In genomic region chr1:47675721-47676120, GRCh38 we compare ENCODE assay signal across 22 cellular contexts.
DNase-seq lines count a peak whose midpoint lies in the region; ATAC-seq and TF ChIP-seq lines count a peak whose summit lies in the region.
"Had no signal": no experiment of that assay in that cellular context is flagged by ENCODE, and none has a peak within 500 bp of the region (broad histone marks: within the 10 kb centered on the region; RNA-seq: fewer than 3 reads in every experiment).

No MANE protein-coding gene starts in this region.

- H3K9me3 Mint-ChIP-seq in GM23338 (peaks cover 20% of the 10 kb centered on the region; the same call in 2 of the 3 replicates), WTC11 (peaks cover 24% of the 10 kb centered on the region), chondrocyte (ENCODE audit: low read depth) (peaks cover 13% of the 10 kb centered on the region), Caco-2 (ENCODE audit: unreplicated experiment) (peaks cover 12% of the 10 kb centered on the region)
- peaks cover 4% of the 10 kb centered on the region for H3K9me3 Mint-ChIP-seq in stimulated activated effector memory CD8-positive, alpha-beta T cell treated with anti-CD3 and anti-CD28 coated beads, Interleukin-12 subunit alpha, Interleukin-12 subunit beta, amount 100 ng/mL, for 72 hours

- H3K4me3 ChIP-seq in GM23338 (no peak overlapping the region), lung (no peak overlapping the region), Caco-2 (ENCODE audit: low read depth, low read length) (no peak overlapping the region)
- H3K4me3 ChIP-seq: GM12878 had no signal

- peak overlapping the region; percentile 43; the same call in 1 of the 2 replicates for H2AFZ ChIP-seq in GM23338

- intact Hi-C loops in Caco-2 (cut with micrococcal nuclease; ENCODE audit: unreplicated experiment) = no loop called here

- H3F3A ChIP-seq in GM23338 (replicated peaks; ENCODE audit: low read depth) = no peaks in the 10 kb centered on the region

- no peak overlapping the region for H3K27ac ChIP-seq in GM23338 (ENCODE audit: low read depth)
- H3K27ac ChIP-seq in lung (ENCODE audit: low read depth in 1 of 2, low read length in 1 of 2) = no peak overlapping the region

- CTCF ChIA-PET in WTC11 (lab: Charles Lee) (interaction anchor here (0.7 to 1.7 kb wide), 7 partner anchors 11 to 243 kb away, joined by 3 to 8 read pairs (median 4); no protein-coding TSS in a partner anchor), Caco-2 (lab: Charles Lee) (no interaction called here)

- H3K27me3 ChIP-seq in GM23338 (ENCODE audit: insufficient read depth) (no peaks in the 10 kb centered on the region), lung (ENCODE audit: control insufficient read depth, insufficient read depth) (no peaks in the 10 kb centered on the region), Caco-2 (replicated peaks; ENCODE audit: control insufficient read depth, insufficient read depth, low read length) (no peaks in the 10 kb centered on the region)
- H3K27me3 ChIP-seq: BE2C had no signal

- DNase-seq in GM23338 (ENCODE audit: low spot score) (no peak), WTC11 (ENCODE audit: low spot score) (no peak), lung (ENCODE audit: low spot score) (peak; percentile 10), NCI-H1105 (lab: John Stamatoyannopoulos, UW) (no peak), chondrocyte (ENCODE audit: low spot score) (no peak), Caco-2 (no peak)
- DNase-seq in stimulated activated effector memory CD8-positive, alpha-beta T cell treated with anti-CD3 and anti-CD28 coated beads, Interleukin-12 subunit alpha, Interleukin-12 subunit beta, amount 100 ng/mL, for 72 hours (ENCODE audit: low spot score in 2 of 2) = no peak
- DNase-seq: BE2C; CD4-positive, alpha-beta T cell; DMS153; EL; KG1; MV-4-11; NCI-H1417 treated with DMSO at 0.1 percent for 48 hours; NCI-H1930; NCI-H226; NCI-H524; NCI-H82; OCI-M1; SHP77 had no signal

- no TSS peak for BruUV-seq in Caco-2 (replicated peaks; lab: Mats Ljungman, UMichigan)

- H3K4me1 ChIP-seq in GM23338 (ENCODE audit: insufficient read depth) (no peaks in the 10 kb centered on the region), lung (ENCODE audit: control insufficient read depth in 2 of 2, insufficient read depth in 2 of 2, low read length in 2 of 2) (no peaks in the 10 kb centered on the region), Caco-2 (no peaks in the 10 kb centered on the region)
- H3K4me1 ChIP-seq: BE2C had no signal

- H3K36me3 Mint-ChIP-seq in GM23338 (ENCODE audit: low read depth) (peaks cover 4% of the 10 kb centered on the region; the same call in 2 of the 3 replicates), WTC11 (peaks cover 6% of the 10 kb centered on the region), chondrocyte (ENCODE audit: low read depth) (peaks cover 2% of the 10 kb centered on the region), Caco-2 (ENCODE audit: insufficient read depth, unreplicated experiment) (no peaks in the 10 kb centered on the region)
- no peaks in the 10 kb centered on the region for H3K36me3 Mint-ChIP-seq in stimulated activated effector memory CD8-positive, alpha-beta T cell treated with anti-CD3 and anti-CD28 coated beads, Interleukin-12 subunit alpha, Interleukin-12 subunit beta, amount 100 ng/mL, for 72 hours

- ATAC-seq in GM23338 (peak; percentile 69), WTC11 (0 out of 2 replicates have a peak, but pooled peaks have one; percentile 26), lung (ENCODE audit: insufficient read depth, low FRiP score) (no peak), HG03378 (IDR thresholded peaks at IDR 0.05; ENCODE audit: unreplicated experiment) (no peak)
- ATAC-seq in stimulated activated effector memory CD8-positive, alpha-beta T cell treated with anti-CD3 and anti-CD28 coated beads, Interleukin-12 subunit alpha, Interleukin-12 subunit beta, amount 100 ng/mL, for 72 hours = peak; percentile 12
- ATAC-seq: GM12878 had no signal

- no peaks in the 10 kb centered on the region for H4K20me1 ChIP-seq in GM23338 (replicated peaks; ENCODE audit: insufficient read depth)

- H3K4me3 Mint-ChIP-seq in GM23338 (no peak overlapping the region), WTC11 (no peak overlapping the region), chondrocyte (ENCODE audit: unreplicated experiment) (no peak overlapping the region), Caco-2 (ENCODE audit: unreplicated experiment) (no peak overlapping the region)
- no peak overlapping the region for H3K4me3 Mint-ChIP-seq in stimulated activated effector memory CD8-positive, alpha-beta T cell treated with anti-CD3 and anti-CD28 coated beads, Interleukin-12 subunit alpha, Interleukin-12 subunit beta, amount 100 ng/mL, for 72 hours
- H3K4me3 Mint-ChIP-seq: CD4-positive, alpha-beta T cell had no signal

- TF ChIP-seq CTCF in GM23338 (conservative IDR thresholded peaks at IDR 0.05; ENCODE audit: low read depth in 2 of 2) (no peak), WTC11 (IDR thresholded peaks at IDR 0.05) (no peak), lung (IDR thresholded peaks at IDR 0.05; ENCODE audit: control extremely low read depth, extremely low read depth) (no peak), chondrocyte (IDR thresholded peaks at IDR 0.05) (no peak), Caco-2 (IDR thresholded peaks at IDR 0.05; ENCODE audit: insufficient read depth in 1 of 2, low read depth in 1 of 2, low read length in 1 of 2, severe bottlenecking in 1 of 2, unreplicated experiment in 1 of 2) (no peak)

- peaks cover 4% of the 10 kb centered on the region; the same call in 1 of the 2 replicates for H3K9me2 ChIP-seq in GM23338 (ENCODE audit: insufficient read depth)

- peaks cover 13% of the 10 kb centered on the region for H3K4me1 Mint-ChIP-seq in GM23338
- H3K4me1 Mint-ChIP-seq in WTC11 = peaks cover 9% of the 10 kb centered on the region; the same call in 1 of the 2 replicates
- no peaks in the 10 kb centered on the region for H3K4me1 Mint-ChIP-seq in stimulated activated effector memory CD8-positive, alpha-beta T cell treated with anti-CD3 and anti-CD28 coated beads, Interleukin-12 subunit alpha, Interleukin-12 subunit beta, amount 100 ng/mL, for 72 hours
- peaks cover 28% of the 10 kb centered on the region for H3K4me1 Mint-ChIP-seq in chondrocyte (ENCODE audit: low read depth)
- no peaks in the 10 kb centered on the region for H3K4me1 Mint-ChIP-seq in Caco-2 (ENCODE audit: low read depth, unreplicated experiment)

- no peak overlapping the region for H3K4me2 ChIP-seq in GM23338

- H3K9me3 ChIP-seq in lung (ENCODE audit: control insufficient read depth in 2 of 2, insufficient read depth in 1 of 2, low read length in 1 of 2) (no peaks in the 10 kb centered on the region), Caco-2 (no peaks in the 10 kb centered on the region; the same call in 1 of the 2 replicates)
- H3K9me3 ChIP-seq: BE2C had no signal

- no peaks in the 10 kb centered on the region for H3K79me2 ChIP-seq in GM23338 (replicated peaks; ENCODE audit: insufficient read depth)

- H3K27me3 Mint-ChIP-seq in GM23338 (ENCODE audit: insufficient read depth, low read depth, poor library complexity) = peaks cover 12% of the 10 kb centered on the region
- H3K27me3 Mint-ChIP-seq in WTC11 (ENCODE audit: low read depth) = peaks cover 17% of the 10 kb centered on the region
- peaks cover 7% of the 10 kb centered on the region for H3K27me3 Mint-ChIP-seq in chondrocyte (ENCODE audit: low read depth)
- H3K27me3 Mint-ChIP-seq in Caco-2 (ENCODE audit: insufficient read depth, unreplicated experiment) = no peaks in the 10 kb centered on the region

- WGBS in lung, 2 donors = 93 to 95% methylated on average over 11 of the region's 11 CpGs

- H3K27ac Mint-ChIP-seq in GM23338 (no peak overlapping the region), WTC11 (no peak overlapping the region), chondrocyte (ENCODE audit: unreplicated experiment) (no peak overlapping the region), Caco-2 (ENCODE audit: unreplicated experiment) (no peak overlapping the region)
- H3K27ac Mint-ChIP-seq in stimulated activated effector memory CD8-positive, alpha-beta T cell treated with anti-CD3 and anti-CD28 coated beads, Interleukin-12 subunit alpha, Interleukin-12 subunit beta, amount 100 ng/mL, for 72 hours = no peak overlapping the region
- H3K27ac Mint-ChIP-seq: CD4-positive, alpha-beta T cell had no signal

- POLR2A ChIA-PET in WTC11 (lab: Charles Lee) = interaction anchor here (0.6 kb wide), 1 partner anchor 354 kb away, joined by 7 read pairs; no protein-coding TSS in a partner anchor
- POLR2A ChIA-PET in Caco-2 (lab: Charles Lee) = no interaction called here

- H3K36me3 ChIP-seq in GM23338 (ENCODE audit: insufficient read depth) = peaks cover 6% of the 10 kb centered on the region
- no peaks in the 10 kb centered on the region for H3K36me3 ChIP-seq in lung (ENCODE audit: control insufficient read depth in 2 of 2, insufficient read depth in 2 of 2, low read length in 2 of 2)
- no peaks in the 10 kb centered on the region for H3K36me3 ChIP-seq in Caco-2 (ENCODE audit: control insufficient read depth, insufficient read depth, low read length)
- H3K36me3 ChIP-seq: BE2C had no signal

TF ChIP-seq in GM23338, 12 proteins besides CTCF, POLR2A, EP300 and RAD21 (continues in another document):
- TF ChIP-seq EZH2phosphoT487 (IDR thresholded peaks at IDR 0.05; ENCODE audit: unreplicated experiment) (no peak), EZH2 (IDR thresholded peaks at IDR 0.05; ENCODE audit: low read depth, unreplicated experiment) (no peak), ZNF114 (CRISPR knock-in tag; IDR thresholded peaks at IDR 0.05) (no peak), JUNB (IDR thresholded peaks at IDR 0.05; ENCODE audit: unreplicated experiment) (no peak)

TF ChIP-seq in WTC11, 78 proteins besides CTCF, POLR2A, EP300 and RAD21 (continues in another document):
- TF ChIP-seq ESRRA (CRISPR knock-in tag; IDR thresholded peaks at IDR 0.05; ENCODE audit: borderline replicate concordance) (no peak), E2F1 (CRISPR knock-in tag; IDR thresholded peaks at IDR 0.05) (no peak), ELF4 (CRISPR knock-in tag; IDR thresholded peaks at IDR 0.05; ENCODE audit: low read depth) (no peak)
- TF ChIP-seq, protein P1, sequence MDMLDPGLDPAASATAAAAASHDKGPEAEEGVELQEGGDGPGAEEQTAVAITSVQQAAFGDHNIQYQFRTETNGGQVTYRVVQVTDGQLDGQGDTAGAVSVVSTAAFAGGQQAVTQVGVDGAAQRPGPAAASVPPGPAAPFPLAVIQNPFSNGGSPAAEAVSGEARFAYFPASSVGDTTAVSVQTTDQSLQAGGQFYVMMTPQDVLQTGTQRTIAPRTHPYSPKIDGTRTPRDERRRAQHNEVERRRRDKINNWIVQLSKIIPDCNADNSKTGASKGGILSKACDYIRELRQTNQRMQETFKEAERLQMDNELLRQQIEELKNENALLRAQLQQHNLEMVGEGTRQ (CRISPR knock-in tag; IDR thresholded peaks at IDR 0.05) = no peak

Comparison
In these comparisons a context has a peak if more than half of its experiments do, and no peak if none do; other contexts are left out.
1. ATAC-seq: peak in GM23338 (single experiment), WTC11 (single experiment) and stimulated activated effector memory CD8-positive, alpha-beta T cell treated with anti-CD3 and anti-CD28 coated beads, Interleukin-12 subunit alpha, Interleukin-12 subunit beta, amount 100 ng/mL, for 72 hours (single experiment); none in lung (single experiment) and HG03378 (single experiment).